In genomic region chr19:18390075-18390909, GRCh38 we compare ENCODE assay signal across 18 cellular contexts. TPM values are rescaled to one million over a fixed set of nuclear protein-coding genes. Genes with fewer than 3 reads are reported as not detected.
DNase-seq lines count a peak whose midpoint lies in the region; ATAC-seq and TF ChIP-seq lines count a peak whose summit lies in the region.
"Had no signal": no experiment of that assay in that cellular context is flagged by ENCODE, and none has a peak within 500 bp of the region (broad histone marks: within the 10 kb centered on the region; RNA-seq: fewer than 3 reads in every experiment).

No MANE protein-coding gene starts in this region.

- H3K27me3 ChIP-seq in osteoblast (ENCODE audit: insufficient read depth, low read length), result no peaks in the 10 kb centered on the region
- H3K27me3 ChIP-seq: ovary, SJSA1, uterus had no signal

- DNase-seq in DMS 273 treated with DMSO at 0.1 percent for 48 hours (lab: John Stamatoyannopoulos, UW), result peak; percentile 78
- DNase-seq in NCI-H1694 treated with DMSO at 0.1 percent for 48 hours (lab: John Stamatoyannopoulos, UW), result peak; percentile 62
- peak; percentile 39 to 42 for DNase-seq in cardiac fibroblast (ENCODE audit: low read depth in 2 of 2)
- peak; percentile 42 for DNase-seq in osteoblast (ENCODE audit: insufficient read length, low spot score, missing footprints)
- no peak for DNase-seq in stimulated activated CD8-positive, alpha-beta memory T cell treated with anti-CD3 and anti-CD28 coated beads, Interleukin-4, amount 100 ng/mL, for 48 hours
- DNase-seq in superior temporal gyrus (ENCODE audit: extremely low spot score), result no peak
- DNase-seq: activated CD4-positive, alpha-beta memory T cell treated with anti-CD3 and anti-CD28 coated beads for 36 hours; activated naive CD8-positive, alpha-beta T cell treated with anti-CD3 and anti-CD28 coated beads, Interleukin-2, amount 50 U/mL, for 24 hours; central memory CD4-positive, alpha-beta T cell; kidney glomerular epithelial cell; ovary; stimulated activated naive CD4-positive, alpha-beta T cell treated with Interleukin-2 at 50 U/mL for 16 hours; uterus had no signal

- TF ChIP-seq CTCF in cardiac fibroblast (IDR thresholded peaks at IDR 0.05; ENCODE audit: low read depth, low read length), result no peak
- TF ChIP-seq CTCF in osteoblast (IDR thresholded peaks at IDR 0.05; ENCODE audit: extremely low read depth, low read depth, low read length), result no peak

- H3K36me3 ChIP-seq in osteoblast (ENCODE audit: insufficient read depth, low read length), result peaks cover 14% of the 10 kb centered on the region
- H3K36me3 ChIP-seq: ovary, uterus had no signal

- no peak overlapping the region for H3K27ac ChIP-seq in osteoblast (ENCODE audit: low read depth, low read length)
- H3K27ac ChIP-seq: ovary, SJSA1, skin epidermis, uterus had no signal

- no peaks in the 10 kb centered on the region for H3K9me3 ChIP-seq in osteoblast (ENCODE audit: low read depth, low read length)
- H3K9me3 ChIP-seq: BLaER1 treated with 17β-estradiol and CSF1 and Interleukin-3, amounts not matched to agents 10 nM and 100 nM; ovary; uterus had no signal

- peaks cover 14% of the 10 kb centered on the region for H3K4me1 ChIP-seq in osteoblast (ENCODE audit: insufficient read depth, low read length)

- no peak for ATAC-seq in GM19395 (IDR thresholded peaks at IDR 0.05; ENCODE audit: unreplicated experiment)
- ATAC-seq: activated naive CD8-positive, alpha-beta T cell treated with anti-CD3 and anti-CD28 coated beads, Interleukin-2, amount 50 U/mL, for 24 hours had no signal

- no peak overlapping the region for H2AFZ ChIP-seq in osteoblast (ENCODE audit: low read length)

- H3K4me3 ChIP-seq in cardiac fibroblast (replicated peaks in 1 of 2; ENCODE audit: low read depth in 2 of 2, low read length in 2 of 2), result no peak overlapping the region
- H3K4me3 ChIP-seq in osteoblast (ENCODE audit: insufficient read depth, low read length), result no peak overlapping the region
- H3K4me3 ChIP-seq: ovary, SJSA1, skin epidermis, uterus had no signal

- no peak overlapping the region for H3K4me2 ChIP-seq in osteoblast (ENCODE audit: insufficient read depth, low read length)

- H4K20me1 ChIP-seq in osteoblast (ENCODE audit: insufficient read depth, low read length), result no peaks in the 10 kb centered on the region

- H3K79me2 ChIP-seq in osteoblast (ENCODE audit: insufficient read depth, low read length), result peaks cover 12% of the 10 kb centered on the region

RNA-seq across cellular contexts. Expression of gene GDF15, which starts 4.3 kb away (rescaled TPM):
- 61.6 and 74.2 TPM in 2 replicates for total RNA-seq in osteoblast
- total RNA-seq: activated CD4-positive, alpha-beta memory T cell treated with anti-CD3 and anti-CD28 coated beads for 36 hours had no signal

RNA-seq across cellular contexts. Expression of gene LRRC25, which starts 7.1 kb away (rescaled TPM):
- total RNA-seq in osteoblast, result 0.88 and 1.1 TPM in 2 replicates
- total RNA-seq: activated CD4-positive, alpha-beta memory T cell treated with anti-CD3 and anti-CD28 coated beads for 36 hours; M059J; SJSA1 had no signal

RNA-seq across cellular contexts. Expression of gene SSBP4, which starts 28.9 kb away (rescaled TPM):
- total RNA-seq in osteoblast, result 77.8 and 90.8 TPM in 2 replicates

RNA-seq across cellular contexts. Expression of gene ISYNA1, which starts 47.6 kb away (rescaled TPM):
- 7.7 and 8.0 TPM in 2 replicates for total RNA-seq in osteoblast

RNA-seq across cellular contexts. Expression of gene PGPEP1, which starts 49.9 kb away (rescaled TPM):
- 31.1 and 56.3 TPM in 2 replicates for total RNA-seq in osteoblast

Comparison
In these comparisons a context has a peak if more than half of its experiments do, and no peak if none do; other contexts are left out.
1. DNase-seq: peak in DMS 273 treated with DMSO at 0.1 percent for 48 hours (single experiment), NCI-H1694 treated with DMSO at 0.1 percent for 48 hours (single experiment), cardiac fibroblast (2 of 2) and osteoblast (single experiment); none in stimulated activated CD8-positive, alpha-beta memory T cell treated with anti-CD3 and anti-CD28 coated beads, Interleukin-4, amount 100 ng/mL, for 48 hours (single experiment) and superior temporal gyrus (single experiment).